Comparison of ENCODE assay signal across 24 cellular contexts in genomic region chr13:82118589-82118988, GRCh38.
"Had no signal": no experiment of that assay in that cellular context is flagged by ENCODE, and none has a peak within 500 bp of the region (broad histone marks: within the 10 kb centered on the region; RNA-seq: fewer than 3 reads in every experiment).

No MANE protein-coding gene starts in this region.

- DNase-seq: stimulated activated CD4-positive, alpha-beta T cell treated with anti-CD3 and anti-CD28 coated beads, Interleukin-2, amount 100 ng/mL, for 48 hours; stimulated activated CD4-positive, alpha-beta T cell treated with anti-CD3 and anti-CD28 coated beads, Interleukin-4, amount 100 ng/mL, for 1 hour; stimulated activated CD4-positive, alpha-beta T cell treated with anti-CD3 and anti-CD28 coated beads, Interleukin-4, amount 100 ng/mL, for 24 hours; stimulated activated CD4-positive, alpha-beta T cell treated with anti-CD3 and anti-CD28 coated beads, Interleukin-4, amount 100 ng/mL, for 4 hours; stimulated activated CD8-positive, alpha-beta memory T cell treated with anti-CD3 and anti-CD28 coated beads, Interleukin-4, amount 100 ng/mL, for 48 hours; stimulated activated naive B cell treated with anti-CD40 and anti-IgM and Interleukin-4, amounts not matched to agents 10 μg/mL and 1 μg/mL and 100 μg/mL, for 72 hours; stimulated activated naive CD4-positive, alpha-beta T cell; stimulated activated naive CD4-positive, alpha-beta T cell treated with Interleukin-2 at 50 U/mL for 16 hours; stimulated activated naive CD8-positive, alpha-beta T cell treated with anti-CD3 and anti-CD28 coated beads, Interleukin-15, amount 100 ng/mL, for 72 hours; stimulated activated naive CD8-positive, alpha-beta T cell treated with anti-CD3 and anti-CD28 coated beads, Interleukin-15, Interleukin-2, amounts not matched to agents 100 U/mL and 50 U/mL, for 24 hours; stomach; substantia nigra; testis; thyroid gland; tibial artery; transverse colon; trophoblast cell; upper lobe of right lung; uterus had no signal

- H3K27ac ChIP-seq: stomach, suprapubic skin, testis, thoracic aorta, thyroid gland, tibial artery, tibial nerve, transverse colon, upper lobe of left lung, upper lobe of right lung, uterus, vagina had no signal

- H3K4me3 ChIP-seq: stomach, suprapubic skin, thoracic aorta, thyroid gland, tibial artery, tibial nerve, transverse colon, upper lobe of left lung, upper lobe of right lung, uterus, vagina had no signal

- H3K36me3 ChIP-seq: stomach, suprapubic skin, thoracic aorta, thyroid gland, tibial artery, tibial nerve, transverse colon, upper lobe of left lung, upper lobe of right lung, uterus, vagina had no signal

- H3K27me3 ChIP-seq: stomach, suprapubic skin, testis, thyroid gland, tibial artery, tibial nerve, transverse colon, upper lobe of left lung, upper lobe of right lung, uterus, vagina had no signal

- H3K9me3 ChIP-seq: stomach, testis, thoracic aorta, thyroid gland, tibial artery, tibial nerve, upper lobe of left lung, upper lobe of right lung, uterus, vagina had no signal
